ENCODE assay signal across 29 cellular contexts in the genomic region with DNA sequence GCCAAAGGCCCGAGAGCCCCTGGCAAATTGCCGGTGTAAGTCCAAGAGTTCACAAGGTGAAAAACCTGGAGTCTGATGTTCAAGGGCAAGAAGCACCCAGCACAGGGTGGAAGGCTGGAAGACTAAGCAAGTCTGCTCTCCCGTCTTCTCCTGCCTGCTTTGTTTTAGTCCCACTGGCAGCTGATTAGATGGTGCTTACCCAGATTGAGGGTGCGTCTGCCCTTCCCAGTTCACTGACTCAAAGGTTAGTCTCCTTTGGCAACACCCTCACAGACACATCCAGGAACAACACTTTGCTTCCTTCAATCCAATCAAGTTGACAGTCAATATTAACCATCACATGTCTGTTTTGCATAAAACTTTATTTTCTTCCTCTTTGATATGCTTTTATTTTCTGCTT.
"Had no signal": no experiment of that assay in that cellular context is flagged by ENCODE, and none has a peak within 500 bp of the region (broad histone marks: within the 10 kb centered on the region; RNA-seq: fewer than 3 reads in every experiment).

No MANE protein-coding gene starts in this region.

- H3K4me3 ChIP-seq: heart right ventricle, left lung, lower lobe of right lung, pancreas, prostate gland, skin epidermis, spleen, tibial nerve, upper lobe of left lung, vagina had no signal

- H3K27me3 Mint-ChIP-seq: stimulated activated naive CD8-positive, alpha-beta T cell treated with anti-CD3 and anti-CD28 coated beads, Interleukin-15, Interleukin-2, amounts not matched to agents 100 ng/mL and 50 ng/mL, for 24 hours had no signal

- H3K27ac Mint-ChIP-seq: naive thymus-derived CD8-positive, alpha-beta T cell; nephron; stimulated activated effector memory CD8-positive, alpha-beta T cell treated with anti-CD3 and anti-CD28 coated beads, Interleukin-12 subunit alpha, Interleukin-12 subunit beta, amount 100 ng/mL, for 72 hours; stimulated activated naive CD8-positive, alpha-beta T cell treated with anti-CD3 and anti-CD28 coated beads, Interleukin-15, Interleukin-2, amounts not matched to agents 100 ng/mL and 50 ng/mL, for 24 hours had no signal

- H3K9me3 ChIP-seq: lower lobe of right lung, pancreas, prostate gland, upper lobe of left lung, vagina had no signal

- H3K4me1 ChIP-seq: heart right ventricle, left lung, lower lobe of right lung, pancreas, prostate gland, spleen, tibial nerve, upper lobe of left lung, vagina had no signal

- H3K36me3 ChIP-seq: heart right ventricle, left lung, lower lobe of right lung, pancreas, prostate gland, spleen, tibial nerve, upper lobe of left lung, vagina had no signal

- DNase-seq: heart right ventricle; hippocampal formation; kidney glomerular epithelial cell; left cardiac atrium; left lung; lower lobe of right lung; mammary epithelial cell; mesenchymal stem cell; naive thymus-derived CD8-positive, alpha-beta T cell; nucleus accumbens; pancreas; posterior cingulate gyrus; retina; right cardiac atrium; spleen; stimulated activated CD4-positive, alpha-beta T cell treated with anti-CD3 and anti-CD28 coated beads, Interleukin-4, amount 100 ng/mL, for 24 hours; stimulated activated naive CD4-positive, alpha-beta T cell; substantia nigra; upper lobe of left lung had no signal

- FAIRE-seq: keratinocyte, pancreas had no signal

- H3K4me3 Mint-ChIP-seq: naive thymus-derived CD8-positive, alpha-beta T cell; nephron; neural crest cell; stimulated activated effector memory CD8-positive, alpha-beta T cell treated with anti-CD3 and anti-CD28 coated beads, Interleukin-12 subunit alpha, Interleukin-12 subunit beta, amount 100 ng/mL, for 72 hours; stimulated activated naive CD8-positive, alpha-beta T cell treated with anti-CD3 and anti-CD28 coated beads, Interleukin-15, Interleukin-2, amounts not matched to agents 100 ng/mL and 50 ng/mL, for 24 hours had no signal

- H3K27ac ChIP-seq: heart right ventricle, left lung, lower lobe of right lung, pancreas, prostate gland, skin epidermis, spleen, tibial nerve, upper lobe of left lung, vagina had no signal

- H3K4me1 Mint-ChIP-seq: nephron; stimulated activated effector memory CD8-positive, alpha-beta T cell treated with anti-CD3 and anti-CD28 coated beads, Interleukin-12 subunit alpha, Interleukin-12 subunit beta, amount 100 ng/mL, for 72 hours had no signal

- H3K27me3 ChIP-seq: left lung, pancreas, spleen, tibial nerve, upper lobe of left lung, vagina had no signal

- ATAC-seq: heart right ventricle; left cardiac atrium; left lung; lower lobe of right lung; naive thymus-derived CD8-positive, alpha-beta T cell; pancreas; right cardiac atrium; sciatic nerve; stimulated activated effector memory CD8-positive, alpha-beta T cell treated with anti-CD3 and anti-CD28 coated beads, Interleukin-12 subunit alpha, Interleukin-12 subunit beta, amount 100 ng/mL, for 72 hours had no signal

- H3K36me3 Mint-ChIP-seq: stimulated activated effector memory CD8-positive, alpha-beta T cell treated with anti-CD3 and anti-CD28 coated beads, Interleukin-12 subunit alpha, Interleukin-12 subunit beta, amount 100 ng/mL, for 72 hours had no signal
